18 cellular contexts compared by ENCODE assay signal in genomic region chr4:135238940-135239339, GRCh38.
DNase-seq lines count a peak whose midpoint lies in the region; ATAC-seq and TF ChIP-seq lines count a peak whose summit lies in the region.
"Had no signal": no experiment of that assay in that cellular context is flagged by ENCODE, and none has a peak within 500 bp of the region (broad histone marks: within the 10 kb centered on the region; RNA-seq: fewer than 3 reads in every experiment).

No MANE protein-coding gene starts in this region.

- TF ChIP-seq CTCF in fibroblast of mammary gland (conservative IDR thresholded peaks at IDR 0.05; ENCODE audit: control insufficient read depth, insufficient read depth, low read depth, low read length) (no peak), omental fat pad (IDR thresholded peaks at IDR 0.05) (no peak)

- ATAC-seq in omental fat pad (ENCODE audit: low FRiP score): no peak

- no peak overlapping the region for H3K4me3 ChIP-seq in fibroblast of mammary gland (ENCODE audit: control insufficient read depth, low read depth, low read length)
- H3K4me3 ChIP-seq: SJSA1 had no signal

- DNase-seq in EH (ENCODE audit: low read depth) (peak; percentile 30), SK-N-DZ (ENCODE audit: low spot score) (peak; percentile 22), fibroblast of mammary gland (ENCODE audit: low read depth) (peak; percentile 3), renal cortical epithelial cell (ENCODE audit: low read depth) (peak; percentile 27), DMS153 treated with DMSO at 0.1 percent for 48 hours (lab: John Stamatoyannopoulos, UW; ENCODE audit: unreplicated experiment) (no peak), hypothalamus (lab: John Stamatoyannopoulos, UW) (no peak), omental fat pad (ENCODE audit: low spot score) (no peak)
- DNase-seq: Caco-2; CD4-positive, alpha-beta T cell; DMS79; H7; KG1; MV-4-11; NCI-H1417; NCI-H187; NCI-H2107; NCI-H226 had no signal

Comparison
In these comparisons a context has a peak if more than half of its experiments do, and no peak if none do; other contexts are left out.
1. DNase-seq: peak in EH (single experiment), SK-N-DZ (single experiment), fibroblast of mammary gland (single experiment) and renal cortical epithelial cell (single experiment); none in DMS153 treated with DMSO at 0.1 percent for 48 hours (single experiment), hypothalamus (0 of 51) and omental fat pad (single experiment).